Comparison of ENCODE assay signal across 18 cellular contexts in genomic region chr11:69351460-69351859, GRCh38. TPM values are rescaled to one million over a fixed set of nuclear protein-coding genes. Genes with fewer than 3 reads are reported as not detected.
DNase-seq lines count a peak whose midpoint lies in the region; ATAC-seq and FAIRE-seq lines count a peak whose summit lies in the region.
"Had no signal": no experiment of that assay in that cellular context is flagged by ENCODE, and none has a peak within 500 bp of the region (broad histone marks: within the 10 kb centered on the region; RNA-seq: fewer than 3 reads in every experiment).

No MANE protein-coding gene starts in this region.

- no peak for ATAC-seq in HG03097 (IDR thresholded peaks at IDR 0.05; ENCODE audit: low FRiP score, unreplicated experiment)
- ATAC-seq: gastrocnemius medialis; naive thymus-derived CD8-positive, alpha-beta T cell had no signal

- FAIRE-seq in RCC 7860 (lab: Jason Lieb, UNC) = peak; percentile 90
- FAIRE-seq: G401.6, GM18507, H54 had no signal

- DNase-seq in COLO829 (ENCODE audit: low spot score) = peak; percentile 50
- DNase-seq in RCC 7860 (ENCODE audit: low spot score) = peak; percentile 68
- DNase-seq in epithelial cell of prostate (ENCODE audit: low read depth, low spot score) = no peak
- peak; percentile 36 for DNase-seq in myocyte (ENCODE audit: low read depth)
- DNase-seq in Ammon's horn (ENCODE audit: low spot score) = no peak
- no peak for DNase-seq in DMS79 treated with DMSO at 0.1 percent for 48 hours (lab: John Stamatoyannopoulos, UW)
- no peak for DNase-seq in NCI-H526 (lab: John Stamatoyannopoulos, UW)
- DNase-seq: C1 segment of cervical spinal cord; gastrocnemius medialis; naive thymus-derived CD8-positive, alpha-beta T cell; NCI-H1048; NCI-H2227 treated with DMSO at 0.1 percent for 48 hours; sigmoid colon had no signal

- peak overlapping the region; percentile 73 for H3K27ac ChIP-seq in epithelial cell of prostate
- H3K27ac ChIP-seq: coronary artery, gastrocnemius medialis, sigmoid colon had no signal

RNA-seq across cellular contexts. Expression of gene MYEOV, which starts 57.5 kb away (rescaled TPM):
- not detected in 2 replicates for total RNA-seq in myocyte
- polyA plus RNA-seq in myocyte (2012) = 2.5 TPM
- total RNA-seq: naive thymus-derived CD8-positive, alpha-beta T cell; sigmoid colon had no signal
- polyA plus RNA-seq: naive thymus-derived CD8-positive, alpha-beta T cell had no signal

Comparison
In these comparisons a context has a peak if more than half of its experiments do, and no peak if none do; other contexts are left out.
1. DNase-seq: peak in COLO829 (single experiment), RCC 7860 (single experiment) and myocyte (single experiment); none in epithelial cell of prostate (single experiment), Ammon's horn (single experiment), DMS79 treated with DMSO at 0.1 percent for 48 hours (single experiment) and NCI-H526 (0 of 2).